25 cellular contexts compared by ENCODE assay signal in the genomic region with DNA sequence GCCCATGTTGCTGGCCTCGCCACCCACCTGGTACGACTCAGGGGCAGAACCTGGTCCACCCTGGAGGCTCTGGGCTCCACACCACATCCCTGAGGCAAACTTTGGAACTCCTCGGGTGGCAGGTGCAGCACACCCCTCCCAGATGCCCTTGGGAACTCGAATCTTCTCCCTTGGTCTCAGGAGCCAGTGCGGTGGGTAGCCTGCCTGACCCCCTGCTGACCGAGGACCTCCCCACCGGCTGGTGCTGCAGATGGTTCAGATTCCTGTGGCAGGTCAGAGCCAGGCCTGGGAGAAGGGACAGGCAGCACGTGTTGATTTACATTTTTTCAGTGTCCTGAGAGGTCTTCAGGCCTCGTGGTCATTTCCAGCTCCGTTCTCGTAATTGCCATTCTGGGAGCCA. TPM values are rescaled to one million over a fixed set of nuclear protein-coding genes. Genes with fewer than 3 reads are reported as not detected.
DNase-seq lines count a peak whose midpoint lies in the region; ATAC-seq, FAIRE-seq and TF ChIP-seq lines count a peak whose summit lies in the region.
"Had no signal": no experiment of that assay in that cellular context is flagged by ENCODE, and none has a peak within 500 bp of the region (broad histone marks: within the 10 kb centered on the region; RNA-seq: fewer than 3 reads in every experiment).

No MANE protein-coding gene starts in this region.

- H3K79me1 ChIP-seq in H1 (ENCODE audit: low read depth, low read length) (no peaks in the 10 kb centered on the region), mesenchymal stem cell (replicated peaks; ENCODE audit: low read length, poor library complexity, severe bottlenecking) (no peaks in the 10 kb centered on the region)

- no peak overlapping the region for H2BK12ac ChIP-seq in H1 (ENCODE audit: low read depth, low read length)
- no peak overlapping the region for H2BK12ac ChIP-seq in mesenchymal stem cell (ENCODE audit: low read length in 2 of 2)

- H3K9ac ChIP-seq in BLaER1 (peak overlapping the region; percentile 20; the same call in 1 of the 2 replicates), HUES6 (ENCODE audit: low read length) (peak overlapping the region; percentile 75), H1 (replicated peaks in 1 of 4; ENCODE audit: extremely low read depth in 1 of 4, low read depth in 3 of 4, low read length in 3 of 4) (no peak overlapping the region), mesenchymal stem cell (ENCODE audit: low read length) (no peak overlapping the region)

- POLR2A ChIA-PET in H1 (lab: Charles Lee; ENCODE audit: partially characterized antibody) = no interaction called here

- H3K4me1 ChIP-seq in BLaER1 (peaks cover 69% of the 10 kb centered on the region), HUES6 (ENCODE audit: control insufficient read depth, insufficient read depth, low read length) (peaks cover 36% of the 10 kb centered on the region), H1 (replicated peaks in 1 of 4; ENCODE audit: control insufficient read depth in 3 of 4, insufficient read depth in 4 of 4, low read length in 3 of 4) (no peaks in the 10 kb centered on the region; a peak in 1 of 7 replicates), mesenchymal stem cell (ENCODE audit: control insufficient read depth, insufficient read depth, low read depth, low read length) (peaks cover 2% of the 10 kb centered on the region)

- H3K9me3 ChIP-seq in BLaER1 (no peaks in the 10 kb centered on the region), HUES6 (ENCODE audit: control insufficient read depth, insufficient read depth, low read depth, low read length) (no peaks in the 10 kb centered on the region), H1 (ENCODE audit: insufficient read depth in 2 of 2, low read depth in 1 of 2, low read length in 1 of 2) (no peaks in the 10 kb centered on the region), mesenchymal stem cell (ENCODE audit: control insufficient read depth, low read length) (no peaks in the 10 kb centered on the region)
- H3K9me3 ChIP-seq: SJCRH30 had no signal

- H4K20me1 ChIP-seq in BLaER1 = no peaks in the 10 kb centered on the region
- peaks cover 0 to 2% of the 10 kb centered on the region in 2 experiments for H4K20me1 ChIP-seq in H1 (replicated peaks in 1 of 2; ENCODE audit: control insufficient read depth in 1 of 2, insufficient read depth in 2 of 2, low read length in 2 of 2)

- H2BK15ac ChIP-seq in H1 (ENCODE audit: low read length) (no peak overlapping the region), mesenchymal stem cell (ENCODE audit: low read depth, poor library complexity, severe bottlenecking) (no peak overlapping the region)

- H2AK5ac ChIP-seq in H1 (ENCODE audit: low read depth, low read length) (no peak overlapping the region), mesenchymal stem cell (ENCODE audit: low read length, severe bottlenecking) (no peak overlapping the region)

- no peak for TF ChIP-seq POLR2A in H1 (IDR thresholded peaks at IDR 0.05; ENCODE audit: control extremely low read depth in 1 of 2, low read depth in 2 of 2, low read length in 2 of 2)

- DNase-seq in H1 (ENCODE audit: low read depth in 1 of 2, low spot score in 2 of 2) (no peak), myocyte (ENCODE audit: low read depth) (peak; percentile 73), SIG-M5 treated with dmso at 0.1 percent for 504 hours (lab: John Stamatoyannopoulos, UW; ENCODE audit: unreplicated experiment) (no peak), mesenchymal stem cell (no peak)
- DNase-seq: COR-L47, DMS79 treated with DMSO at 0.1 percent for 48 hours, H7, NCI-H1048, NCI-H1417, NCI-H1694, NCI-H2029 treated with DMSO at 0.1 percent for 48 hours, NCI-H446 treated with DMSO at 0.1 percent for 48 hours, NCI-H526 treated with DMSO at 0.1 percent for 48 hours, SJCRH30 had no signal

- H3K36me3 ChIP-seq in BLaER1 (no peaks in the 10 kb centered on the region), HUES6 (ENCODE audit: control insufficient read depth, insufficient read depth, low read length) (no peaks in the 10 kb centered on the region), H1 (ENCODE audit: control insufficient read depth in 2 of 4, insufficient read depth in 4 of 4, low read length in 3 of 4) (no peaks in the 10 kb centered on the region), mesenchymal stem cell (ENCODE audit: control insufficient read depth in 1 of 2, insufficient read depth in 2 of 2, low read depth in 1 of 2, low read length in 2 of 2) (no peaks in the 10 kb centered on the region)
- H3K36me3 ChIP-seq: SJCRH30 had no signal

- TF ChIP-seq EP300 in H1 (IDR thresholded peaks at IDR 0.05; ENCODE audit: borderline replicate concordance in 1 of 2, low read depth in 2 of 2, low read length in 2 of 2) = no peak

- H4K91ac ChIP-seq in H1 (replicated peaks; ENCODE audit: insufficient read length, low read length) (no peak overlapping the region), mesenchymal stem cell (ENCODE audit: low read length) (no peak overlapping the region)

- H2BK5ac ChIP-seq in H1 (ENCODE audit: low read depth, low read length) = no peak overlapping the region
- H2BK5ac ChIP-seq in mesenchymal stem cell (ENCODE audit: low read depth, low read length, poor library complexity, severe bottlenecking) = no peak overlapping the region

- no peak for FAIRE-seq in H1 (lab: Jason Lieb, UNC)

- H3K56ac ChIP-seq in H1 (replicated peaks; ENCODE audit: insufficient read length, low read depth, low read length) = no peak overlapping the region

- no peak for TF ChIP-seq RAD21 in H1 (IDR thresholded peaks at IDR 0.05 in 1 of 2, conservative IDR thresholded peaks at IDR 0.05 in 1 of 2; ENCODE audit: low read depth in 2 of 2, low read length in 2 of 2)

- CTCF ChIA-PET in H1 (lab: Charles Lee; ENCODE audit: partially characterized antibody) = interaction anchor here (0.8 to 2.5 kb wide), 9 partner anchors 13 to 144 kb away, joined by 3 to 11 read pairs (median 4); no protein-coding TSS in a partner anchor

- H3K27ac ChIP-seq in BLaER1 = peak overlapping the region; percentile 75; the same call in 1 of the 2 replicates
- peak overlapping the region; percentile 34; the same call in 1 of the 2 replicates for H3K27ac ChIP-seq in HUES6 (ENCODE audit: low read depth, low read length)
- H3K27ac ChIP-seq in H1 (ENCODE audit: low read depth, low read length) = no peak overlapping the region
- H3K27ac ChIP-seq in mesenchymal stem cell (ENCODE audit: low read length, poor library complexity, severe bottlenecking) = no peak overlapping the region
- H3K27ac ChIP-seq: RWPE1, SJCRH30 had no signal

- no peak overlapping the region for H2BK120ac ChIP-seq in H1 (replicated peaks; ENCODE audit: low read depth, low read length)
- no peak overlapping the region for H2BK120ac ChIP-seq in mesenchymal stem cell (ENCODE audit: low read depth, low read length)

- H4K5ac ChIP-seq in H1 (ENCODE audit: insufficient read length, low read depth, low read length) = no peak overlapping the region

- H3K18ac ChIP-seq in H1 (ENCODE audit: extremely low read depth, low read length) (no peak overlapping the region), mesenchymal stem cell (ENCODE audit: low read depth in 1 of 2, low read length in 2 of 2) (no peak overlapping the region)

- H3K14ac ChIP-seq in H1 (ENCODE audit: insufficient read length) (no peak overlapping the region), mesenchymal stem cell (ENCODE audit: low read length in 2 of 2) (no peak overlapping the region)

- H3K27me3 ChIP-seq in BLaER1 = no peaks in the 10 kb centered on the region
- peaks cover 13% of the 10 kb centered on the region; the same call in 1 of the 2 replicates for H3K27me3 ChIP-seq in HUES6 (ENCODE audit: control insufficient read depth, insufficient read depth, low read length)
- H3K27me3 ChIP-seq in H1 (replicated peaks in 1 of 4; ENCODE audit: control insufficient read depth in 3 of 4, extremely low read depth in 1 of 4, insufficient read depth in 3 of 4, low read length in 3 of 4) = peaks cover 11 to 19% (median 16%) of the 10 kb centered on the region in 4 experiments; a peak in 6 of 7 replicates
- H3K27me3 ChIP-seq in mesenchymal stem cell (ENCODE audit: control insufficient read depth in 1 of 2, insufficient read depth in 1 of 2, low read length in 2 of 2) = peaks cover 14 to 37% of the 10 kb centered on the region in 2 experiments
- H3K27me3 ChIP-seq: SJCRH30 had no signal

- 87% methylated on average over 11 of the region's 11 CpGs; no CpG with 5 or more reads in 1 of the 2 experiments for WGBS in H1 (ENCODE audit: extremely low coverage in 1 of 2, insufficient coverage in 1 of 2, insufficient read length in 1 of 2, insufficient replicate concordance in 2 of 2, low coverage in 1 of 2, low lambda C conversion rate in 2 of 2, missing lambda C conversion rate in 1 of 2), 2 experiments
- 65% methylated on average over 11 of the region's 11 CpGs for WGBS in mesenchymal stem cell

- H3K23ac ChIP-seq in H1 (ENCODE audit: insufficient read length) (no peak overlapping the region), mesenchymal stem cell (ENCODE audit: low read length in 2 of 2) (no peak overlapping the region)

- TF ChIP-seq CTCF in H1 (IDR thresholded peaks at IDR 0.05; ENCODE audit: control extremely low read depth in 1 of 3, insufficient read depth in 1 of 3, low read depth in 1 of 3, low read length in 3 of 3) = no peak

- H2AFZ ChIP-seq in H1 (ENCODE audit: low read length) = no peak overlapping the region
- no peak overlapping the region for H2AFZ ChIP-seq in mesenchymal stem cell (ENCODE audit: low read depth, low read length)

- no peaks in the 10 kb centered on the region for H3K79me2 ChIP-seq in H1 (ENCODE audit: control insufficient read depth in 1 of 2, insufficient read depth in 2 of 2, low read length in 2 of 2)

- no peak overlapping the region for H2BK20ac ChIP-seq in H1 (ENCODE audit: low read length)

- ATAC-seq in HG02884 (IDR thresholded peaks at IDR 0.05; ENCODE audit: unreplicated experiment) = no peak
- ATAC-seq in HG03097 (IDR thresholded peaks at IDR 0.05; ENCODE audit: low FRiP score, unreplicated experiment) = no peak
- ATAC-seq: Panc1, SK-N-SH treated with all-trans-retinoic acid at 6 μM for 48 hours had no signal

- H3K23me2 ChIP-seq in H1 (ENCODE audit: low read depth, low read length) = no peaks in the 10 kb centered on the region; the same call in 1 of the 2 replicates

- H4K8ac ChIP-seq in H1 (ENCODE audit: extremely low read depth, insufficient read depth, low read length) (peak overlapping the region; percentile 31; the same call in 1 of the 2 replicates), mesenchymal stem cell (ENCODE audit: low read length) (no peak overlapping the region)

- H3K4me3 ChIP-seq in BLaER1 (no peak overlapping the region), HUES6 (ENCODE audit: low read depth, low read length) (no peak overlapping the region), H1 (ENCODE audit: extremely low read depth in 1 of 4, insufficient read depth in 2 of 4, low read depth in 3 of 4, low read length in 4 of 4) (no peak overlapping the region), mesenchymal stem cell (ENCODE audit: insufficient read depth in 1 of 2, low read depth in 1 of 2, low read length in 2 of 2) (no peak overlapping the region)
- H3K4me3 ChIP-seq: SJCRH30 had no signal

- H3K4me2 ChIP-seq in BLaER1 (peak overlapping the region; percentile 84), H1 (ENCODE audit: insufficient read depth in 1 of 2, low read depth in 2 of 2, low read length in 2 of 2) (no peak overlapping the region), mesenchymal stem cell (ENCODE audit: low read length, poor library complexity, severe bottlenecking) (no peak overlapping the region)

- H3K4ac ChIP-seq in H1 (replicated peaks; ENCODE audit: insufficient read length, low read depth, low read length) = no peak overlapping the region
- H3K4ac ChIP-seq in mesenchymal stem cell (ENCODE audit: low read depth in 1 of 2, low read length in 2 of 2) = no peak overlapping the region

RNA-seq across cellular contexts. Expression of gene CFAP410, which starts 6.3 kb away (rescaled TPM):
- 10.6 and 11.6 TPM in 2 replicates for total RNA-seq in H1 (2021; fragmentation: NEBNext Ultra II Directional; extraction: Animal tissue kit (Norgen Biotek cat#: 25700))
- 12.0 and 20.5 TPM in 2 replicates for polyA plus RNA-seq in H1 (2011; rRNA removed)
- 14.8 TPM for polyA plus RNA-seq in H1 (2011; cell fraction: cytosol; rRNA removed)
- 59.6 TPM for polyA plus RNA-seq in H1 (2011; cell fraction: nucleus; rRNA removed)
- polyA plus RNA-seq in H1 (2012, experiment 1 of 2) = 6.5 to 11.7 TPM (median 11.0 TPM) in 4 replicates
- polyA plus RNA-seq in H1 (2012, experiment 2 of 2) = 5.2 TPM
- 9.3 TPM for polyA plus RNA-seq in H1 (2013, experiment 1 of 2)
- polyA plus RNA-seq in H1 (2013, experiment 2 of 2) = 7.4 TPM
- polyA minus RNA-seq in H1 (2011; rRNA and poly(A)+ RNA removed) = 2.4 and 2.6 TPM in 2 replicates
- polyA minus RNA-seq in H1 (2011; cell fraction: cytosol; rRNA and poly(A)+ RNA removed) = 4.1 TPM
- 7.8 TPM for polyA minus RNA-seq in H1 (2011; cell fraction: nucleus; rRNA and poly(A)+ RNA removed)
- 28.1 and 38.0 TPM in 2 replicates for total RNA-seq in myocyte
- 28.1 TPM for polyA plus RNA-seq in myocyte (2012)
- polyA plus RNA-seq in mesenchymal stem cell (2013, experiment 1 of 2) = 10.7 TPM
- polyA plus RNA-seq in mesenchymal stem cell (2013, experiment 2 of 2) = 9.1 TPM

RNA-seq across cellular contexts. Expression of gene TRPM2, which starts 7.9 kb away (rescaled TPM):
- total RNA-seq in H1 (2021; fragmentation: NEBNext Ultra II Directional; extraction: Animal tissue kit (Norgen Biotek cat#: 25700)) = 0.28 and 0.36 TPM in 2 replicates
- 0.17 and 0.27 TPM in 2 replicates for polyA plus RNA-seq in H1 (2011; rRNA removed)
- 0.27 TPM for polyA plus RNA-seq in H1 (2011; cell fraction: cytosol; rRNA removed)
- polyA plus RNA-seq in H1 (2011; cell fraction: nucleus; rRNA removed) = 0.64 TPM
- polyA plus RNA-seq in H1 (2012, experiment 1 of 2) = 0.13 to 0.59 TPM (median 0.25 TPM) in 4 replicates
- polyA plus RNA-seq in H1 (2012, experiment 2 of 2) = 0.10 TPM
- polyA plus RNA-seq in H1 (2013, experiment 1 of 2) = 0.30 TPM
- polyA plus RNA-seq in H1 (2013, experiment 2 of 2) = 0.15 TPM
- polyA minus RNA-seq in H1 (2011; rRNA and poly(A)+ RNA removed) = 0.17 and 0.22 TPM in 2 replicates
- polyA minus RNA-seq in H1 (2011; cell fraction: cytosol; rRNA and poly(A)+ RNA removed) = 1.5 TPM
- polyA minus RNA-seq in H1 (2011; cell fraction: nucleus; rRNA and poly(A)+ RNA removed) = 1.2 TPM
- not detected in 2 replicates for total RNA-seq in myocyte
- polyA plus RNA-seq in myocyte (2012) = 0.03 TPM
- polyA plus RNA-seq in mesenchymal stem cell (2013, experiment 1 of 2) = 0.21 TPM
- polyA plus RNA-seq in mesenchymal stem cell (2013, experiment 2 of 2) = 0.23 TPM
- polyA plus RNA-seq: BJ had no signal

RNA-seq across cellular contexts. Expression of gene PFKL, which starts 45.6 kb away (rescaled TPM):
- total RNA-seq in H1 (2021; fragmentation: NEBNext Ultra II Directional; extraction: Animal tissue kit (Norgen Biotek cat#: 25700)) = 76.7 and 82.3 TPM in 2 replicates
- polyA plus RNA-seq in H1 (2011; rRNA removed) = 80.2 and 106 TPM in 2 replicates
- polyA plus RNA-seq in H1 (2011; cell fraction: cytosol; rRNA removed) = 87.2 TPM
- 210 TPM for polyA plus RNA-seq in H1 (2011; cell fraction: nucleus; rRNA removed)
- 40.8 to 95.9 TPM (median 88.0 TPM) in 4 replicates for polyA plus RNA-seq in H1 (2012, experiment 1 of 2)
- polyA plus RNA-seq in H1 (2012, experiment 2 of 2) = 60.1 TPM
- 42.3 TPM for polyA plus RNA-seq in H1 (2013, experiment 1 of 2)
- polyA plus RNA-seq in H1 (2013, experiment 2 of 2) = 40.2 TPM
- 32.1 and 43.0 TPM in 2 replicates for polyA minus RNA-seq in H1 (2011; rRNA and poly(A)+ RNA removed)
- polyA minus RNA-seq in H1 (2011; cell fraction: cytosol; rRNA and poly(A)+ RNA removed) = 45.9 TPM
- 49.0 TPM for polyA minus RNA-seq in H1 (2011; cell fraction: nucleus; rRNA and poly(A)+ RNA removed)
- total RNA-seq in myocyte = 186 and 244 TPM in 2 replicates
- polyA plus RNA-seq in myocyte (2012) = 186 TPM
- polyA plus RNA-seq in mesenchymal stem cell (2013, experiment 1 of 2) = 61.3 TPM
- polyA plus RNA-seq in mesenchymal stem cell (2013, experiment 2 of 2) = 59.9 TPM

RNA-seq across cellular contexts. Expression of gene AIRE, which starts 59.8 kb away (rescaled TPM):
- 0.10 TPM in 1 of 2 replicates, not detected in the other for total RNA-seq in H1 (2021; fragmentation: NEBNext Ultra II Directional; extraction: Animal tissue kit (Norgen Biotek cat#: 25700))
- 0.09 and 0.20 TPM in 2 replicates for polyA plus RNA-seq in H1 (2011; rRNA removed)
- polyA plus RNA-seq in H1 (2011; cell fraction: cytosol; rRNA removed) = 0.10 TPM
- polyA plus RNA-seq in H1 (2011; cell fraction: nucleus; rRNA removed) = 1.0 TPM
- 0.16 to 0.23 TPM (median 0.20 TPM) in 3 of 4 replicates, not detected in the other for polyA plus RNA-seq in H1 (2012, experiment 1 of 2)
- 0.09 TPM for polyA plus RNA-seq in H1 (2012, experiment 2 of 2)
- polyA plus RNA-seq in H1 (2013, experiment 1 of 2) = 0.02 TPM
- not detected for polyA plus RNA-seq in H1 (2013, experiment 2 of 2)
- 0.06 and 0.10 TPM in 2 replicates for polyA minus RNA-seq in H1 (2011; rRNA and poly(A)+ RNA removed)
- polyA minus RNA-seq in H1 (2011; cell fraction: cytosol; rRNA and poly(A)+ RNA removed) = not detected
- 0.30 TPM for polyA minus RNA-seq in H1 (2011; cell fraction: nucleus; rRNA and poly(A)+ RNA removed)
- total RNA-seq in myocyte = 9.7 and 21.4 TPM in 2 replicates
- polyA plus RNA-seq in myocyte (2012) = 9.9 TPM
- polyA plus RNA-seq in mesenchymal stem cell (2013, experiment 1 of 2) = 0.03 TPM
- polyA plus RNA-seq in mesenchymal stem cell (2013, experiment 2 of 2) = 0.05 TPM
- total RNA-seq: A172; CD4-positive, alpha-beta memory T cell; OCI-LY7 had no signal

Comparison
In these comparisons a context has a peak if more than half of its experiments do, and no peak if none do; other contexts are left out.
1. H3K27ac ChIP-seq: peak in BLaER1 (single experiment) and HUES6 (single experiment); none in H1 (single experiment) and mesenchymal stem cell (single experiment).
2. H3K9ac ChIP-seq: peak in BLaER1 (single experiment) and HUES6 (single experiment); none in H1 (0 of 4) and mesenchymal stem cell (single experiment).